8 cellular contexts compared by ENCODE assay signal in the genomic region with DNA sequence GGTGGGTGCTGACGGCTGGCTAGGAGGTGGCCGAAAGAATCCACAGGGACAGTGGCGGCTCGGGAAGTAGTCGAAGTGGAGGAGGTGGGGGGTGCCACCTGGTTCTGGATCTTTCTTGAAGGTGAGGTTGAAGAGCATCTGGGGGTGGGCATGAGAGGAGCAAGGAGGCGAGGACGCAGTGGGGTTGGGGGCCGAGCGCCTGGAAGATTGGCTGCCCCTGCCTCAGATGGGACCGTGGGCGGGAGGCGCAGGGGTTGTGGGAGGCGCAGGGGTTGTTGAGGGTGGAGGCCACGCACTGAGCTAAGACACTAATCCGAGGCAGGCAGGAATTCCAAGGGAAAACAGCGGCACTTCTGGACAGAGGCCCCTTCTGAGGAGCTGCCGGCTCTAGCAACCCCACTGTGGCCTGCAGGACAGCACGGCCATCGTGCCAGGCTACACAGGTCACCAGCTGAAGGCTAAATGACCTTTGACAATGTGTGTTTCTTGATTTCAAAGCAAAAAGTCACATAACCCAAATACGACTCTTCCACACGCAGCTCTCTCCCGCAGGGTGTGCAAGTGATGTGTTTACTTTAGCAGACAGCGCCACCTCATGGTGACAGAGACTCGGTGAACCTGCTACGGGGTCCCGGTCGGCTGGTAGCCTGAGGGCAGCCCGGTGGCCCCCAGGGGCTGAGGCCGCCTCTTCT. TPM values are rescaled to one million over a fixed set of nuclear protein-coding genes. Genes with fewer than 3 reads are reported as not detected.
A peak's percentile ranks its signal among the peaks of the same experiment; 100 is the strongest.
DNase-seq lines count a peak whose midpoint lies in the region; ATAC-seq and TF ChIP-seq lines count a peak whose summit lies in the region.

No MANE protein-coding gene starts in this region.

- H3K27me3 ChIP-seq in skeletal muscle satellite cell (ENCODE audit: control insufficient read depth, insufficient read depth, low read length): no peaks in the 10 kb centered on the region

- H3K36me3 ChIP-seq in skeletal muscle satellite cell (ENCODE audit: insufficient read depth, low read length): no peaks in the 10 kb centered on the region

- H3K4me1 ChIP-seq in skeletal muscle satellite cell (ENCODE audit: control insufficient read depth, insufficient read depth, low read length): peaks cover 18% of the 10 kb centered on the region

- no peaks in the 10 kb centered on the region for H3K9me3 ChIP-seq in skeletal muscle satellite cell (replicated peaks; ENCODE audit: low read length)

- TF ChIP-seq CTCF in astrocyte of the cerebellum (IDR thresholded peaks at IDR 0.05; ENCODE audit: low read depth, low read length, missing control alignments): peak; percentile 58

- peak overlapping the region; percentile 63 for H3K4me2 ChIP-seq in skeletal muscle satellite cell (ENCODE audit: low read length)

- ATAC-seq in GM18498 (IDR thresholded peaks at IDR 0.05; ENCODE audit: unreplicated experiment) (no peak), GM21576 (IDR thresholded peaks at IDR 0.05; ENCODE audit: unreplicated experiment) (no peak)

- H3K4me3 ChIP-seq in astrocyte of the cerebellum (ENCODE audit: low read depth, low read length): no peak overlapping the region
- no peak overlapping the region for H3K4me3 ChIP-seq in skeletal muscle satellite cell (ENCODE audit: low read length)

- in situ Hi-C loops in astrocyte of the cerebellum (cut with HindIII; ENCODE audit: low sequenced_read_pairs): no loop called here

- peak overlapping the region; percentile 43 for H3K9ac ChIP-seq in skeletal muscle satellite cell (ENCODE audit: low read depth, low read length)

- DNase-seq in GDM1 (lab: John Stamatoyannopoulos, UW) (peak; percentile 28), NCI-H1694 (lab: John Stamatoyannopoulos, UW) (peak; percentile 42), T-helper 22 cell (ENCODE audit: low read depth) (peak; percentile 33), astrocyte of the cerebellum (ENCODE audit: low read depth) (peak; percentile 46), hypothalamus (lab: John Stamatoyannopoulos, UW) (peak in 45 of 51 donors; percentile 1 to 79 (median 40))

RNA-seq across cellular contexts. Expression of gene RANBP3, which starts 44.1 kb away (rescaled TPM):
- total RNA-seq in skeletal muscle satellite cell (2012; rRNA removed): 30.6 and 42.1 TPM in 2 replicates
